In genomic region chr3:55629432-55629831, GRCh38 we compare ENCODE assay signal across 14 cellular contexts.
DNase-seq lines count a peak whose midpoint lies in the region; TF ChIP-seq lines count a peak whose summit lies in the region.
"Had no signal": no experiment of that assay in that cellular context is flagged by ENCODE, and none has a peak within 500 bp of the region (broad histone marks: within the 10 kb centered on the region; RNA-seq: fewer than 3 reads in every experiment).

No MANE protein-coding gene starts in this region.

- TF ChIP-seq CTCF in breast epithelium (IDR thresholded peaks at IDR 0.05) (no peak), MCF 10A (IDR thresholded peaks at IDR 0.05; ENCODE audit: unreplicated experiment) (no peak), fibroblast of pulmonary artery (IDR thresholded peaks at IDR 0.05; ENCODE audit: low read length, missing control alignments) (no peak), thyroid gland (IDR thresholded peaks at IDR 0.05) (no peak), HFFc6 (IDR thresholded peaks at IDR 0.05) (no peak)

- H3K4me1 ChIP-seq in breast epithelium (peaks cover 0 to 6% of the 10 kb centered on the region in 2 donors), thyroid gland (no peaks in the 10 kb centered on the region)

- H3K4me3 Mint-ChIP-seq in MCF 10A (ENCODE audit: unreplicated experiment) (no peak overlapping the region), HFFc6 (no peak overlapping the region)
- H3K4me3 Mint-ChIP-seq: brain; stimulated activated naive CD8-positive, alpha-beta T cell treated with anti-CD3 and anti-CD28 coated beads, Interleukin-15, amount 100 ng/mL, for 72 hours had no signal

- intact Hi-C loops in breast epithelium (cut with DNase I; ENCODE audit: low total_unique reads) = no loop called here
- intact Hi-C loops in MCF 10A (cut with micrococcal nuclease) = loop anchor here (10.0 kb wide), 1 partner anchor 95 kb away; no protein-coding TSS in a partner anchor
- intact Hi-C loops in thyroid gland (cut with DNase I) = no loop called here

- peaks cover 1% of the 10 kb centered on the region for H3K4me1 Mint-ChIP-seq in MCF 10A (ENCODE audit: insufficient read depth, unreplicated experiment)
- peaks cover 19% of the 10 kb centered on the region for H3K4me1 Mint-ChIP-seq in HFFc6 (ENCODE audit: low read depth)
- H3K4me1 Mint-ChIP-seq: stimulated activated naive CD8-positive, alpha-beta T cell treated with anti-CD3 and anti-CD28 coated beads, Interleukin-15, amount 100 ng/mL, for 72 hours had no signal

- H3K36me3 Mint-ChIP-seq in MCF 10A (ENCODE audit: insufficient read depth, unreplicated experiment) (no peaks in the 10 kb centered on the region), HFFc6 (ENCODE audit: low read depth) (no peaks in the 10 kb centered on the region)
- H3K36me3 Mint-ChIP-seq: brain had no signal

- H3K9me3 Mint-ChIP-seq in MCF 10A (ENCODE audit: unreplicated experiment) = no peaks in the 10 kb centered on the region
- H3K9me3 Mint-ChIP-seq in HFFc6 = no peaks in the 10 kb centered on the region
- H3K9me3 Mint-ChIP-seq: brain had no signal

- POLR2A ChIA-PET in MCF 10A (lab: Yijun Ruan, JAX) = no interaction called here

- DNase-seq in breast epithelium (ENCODE audit: low spot score in 2 of 2) (peak in 1 of 2 donors; percentile 54), MCF 10A (ENCODE audit: unreplicated experiment) (no peak), NCI-H748 (lab: John Stamatoyannopoulos, UW; ENCODE audit: unreplicated experiment) (peak; percentile 67), fibroblast of pulmonary artery (ENCODE audit: low read depth) (peak; percentile 11), thyroid gland (peak; percentile 38 to 44), HFFc6 (no peak), NCI-H1092 (lab: John Stamatoyannopoulos, UW) (no peak), NK-92 (lab: John Stamatoyannopoulos, UW; ENCODE audit: unreplicated experiment) (no peak)
- DNase-seq: activated CD8-positive, alpha-beta memory T cell treated with anti-CD3 and anti-CD28 coated beads for 24 hours; foreskin keratinocyte; stimulated activated naive CD8-positive, alpha-beta T cell treated with anti-CD3 and anti-CD28 coated beads, Interleukin-15, amount 100 ng/mL, for 72 hours had no signal

- H3K4me3 ChIP-seq in breast epithelium (no peak overlapping the region), fibroblast of pulmonary artery (replicated peaks; ENCODE audit: low read depth, low read length) (no peak overlapping the region), thyroid gland (replicated peaks in 1 of 3) (no peak overlapping the region)
- H3K4me3 ChIP-seq: SK-N-MC had no signal

- H3K27ac Mint-ChIP-seq in MCF 10A (ENCODE audit: low read depth, unreplicated experiment) (no peak overlapping the region), HFFc6 (no peak overlapping the region)
- H3K27ac Mint-ChIP-seq: brain; stimulated activated naive CD8-positive, alpha-beta T cell treated with anti-CD3 and anti-CD28 coated beads, Interleukin-15, amount 100 ng/mL, for 72 hours had no signal

- H3K27ac ChIP-seq in breast epithelium (peak overlapping the region; percentile 62), thyroid gland (no peak overlapping the region)
- H3K27ac ChIP-seq: foreskin keratinocyte, parathyroid adenoma, SK-N-MC had no signal

- H3K27me3 ChIP-seq in breast epithelium (no peaks in the 10 kb centered on the region), thyroid gland (no peaks in the 10 kb centered on the region)
- H3K27me3 ChIP-seq: foreskin keratinocyte had no signal

- BruUV-seq in MCF 10A (replicated peaks; lab: Mats Ljungman, UMichigan) = no TSS peak

- H3K36me3 ChIP-seq in breast epithelium (no peaks in the 10 kb centered on the region), thyroid gland (no peaks in the 10 kb centered on the region)

- no peaks in the 10 kb centered on the region for H3K9me3 ChIP-seq in breast epithelium
- no peaks in the 10 kb centered on the region for H3K9me3 ChIP-seq in thyroid gland

- WGBS in thyroid gland, 2 donors = 23 to 24% methylated on average over 1 of the region's 1 CpG

- TF ChIP-seq POLR2A in breast epithelium (IDR thresholded peaks at IDR 0.05) (no peak), thyroid gland (IDR thresholded peaks at IDR 0.05) (no peak)

- CTCF ChIA-PET in MCF 10A (lab: Yijun Ruan, JAX) = interaction anchor here (0.6 to 1.0 kb wide), 5 partner anchors 40 to 830 kb away, joined by 3 read pairs; no protein-coding TSS in a partner anchor

- H3K27me3 Mint-ChIP-seq in MCF 10A (ENCODE audit: insufficient read depth, unreplicated experiment) = no peaks in the 10 kb centered on the region
- 0 out of 2 replicates have a peak, but pooled peaks cover 2% of the 10 kb centered on the region for H3K27me3 Mint-ChIP-seq in HFFc6 (ENCODE audit: insufficient read depth)
- H3K27me3 Mint-ChIP-seq: brain; stimulated activated naive CD8-positive, alpha-beta T cell treated with anti-CD3 and anti-CD28 coated beads, Interleukin-15, amount 100 ng/mL, for 72 hours had no signal

Comparison
In these comparisons a context has a peak if more than half of its experiments do, and no peak if none do; other contexts are left out.
1. DNase-seq: peak in NCI-H748 (single experiment), fibroblast of pulmonary artery (single experiment) and thyroid gland (2 of 2); none in MCF 10A (single experiment), HFFc6 (single experiment), NCI-H1092 (single experiment) and NK-92 (single experiment).
2. H3K27ac ChIP-seq: peak in breast epithelium (2 of 2); none in thyroid gland (0 of 3).